ENCODE assay signal across 9 cellular contexts in the genomic region with DNA sequence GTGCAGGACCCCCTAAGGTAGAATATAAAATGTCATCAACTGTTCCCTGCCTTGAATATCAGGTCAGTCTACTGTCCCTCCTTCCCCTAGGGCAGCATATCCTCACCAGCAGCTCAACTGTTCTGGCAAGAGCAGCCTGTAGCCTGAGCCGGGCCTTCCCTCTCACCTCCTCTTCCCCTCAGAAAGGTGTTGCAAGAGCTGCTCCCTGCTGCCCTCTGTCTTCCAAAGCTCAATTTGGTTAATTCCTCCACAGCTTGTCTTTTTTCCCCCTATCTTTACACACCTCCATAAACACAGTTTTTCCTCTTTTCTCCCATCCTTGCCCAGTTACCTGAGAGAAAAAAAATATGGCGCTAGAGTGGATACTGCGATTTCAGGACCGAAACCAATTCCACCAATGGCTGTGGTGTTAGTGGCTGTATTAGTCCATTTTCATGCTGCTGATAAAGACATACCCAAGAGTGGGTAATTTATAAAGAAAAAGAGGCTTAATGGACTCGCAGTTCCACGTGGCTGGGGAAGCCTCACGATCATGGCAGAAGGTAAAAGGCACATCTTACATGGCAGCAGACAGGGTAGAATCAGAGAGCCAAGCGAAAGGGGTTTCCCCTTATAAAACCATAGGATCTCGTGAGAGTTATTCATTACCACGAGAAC.
DNase-seq lines count a peak whose midpoint lies in the region; ATAC-seq and TF ChIP-seq lines count a peak whose summit lies in the region.
"Had no signal": no experiment of that assay in that cellular context is flagged by ENCODE, and none has a peak within 500 bp of the region (broad histone marks: within the 10 kb centered on the region; RNA-seq: fewer than 3 reads in every experiment).

No MANE protein-coding gene starts in this region.

- H3K27me3 ChIP-seq in BJ (ENCODE audit: control insufficient read depth, insufficient read depth, low read length): no peaks in the 10 kb centered on the region
- no peaks in the 10 kb centered on the region for H3K27me3 ChIP-seq in parathyroid adenoma (ENCODE audit: control insufficient read depth, insufficient read depth, low read length)

- DNase-seq in BJ (ENCODE audit: low read depth): no peak
- peak; percentile 62 for DNase-seq in NCI-H1694 (lab: John Stamatoyannopoulos, UW)
- DNase-seq in activated CD4-positive, alpha-beta T cell treated with anti-CD3 and anti-CD28 coated beads for 4 hours: peak; percentile 1 to 3
- DNase-seq in fibroblast of mammary gland (ENCODE audit: low read depth): peak; percentile 82
- no peak for DNase-seq in KG1 (lab: John Stamatoyannopoulos, UW)

- H3K27ac ChIP-seq in parathyroid adenoma: no peak overlapping the region
- H3K27ac ChIP-seq: skin epidermis had no signal

- H2AFZ ChIP-seq in parathyroid adenoma: no peak overlapping the region

- H3K36me3 ChIP-seq in BJ (ENCODE audit: control insufficient read depth, insufficient read depth, low read length): no peaks in the 10 kb centered on the region
- no peaks in the 10 kb centered on the region for H3K36me3 ChIP-seq in parathyroid adenoma (ENCODE audit: control insufficient read depth, insufficient read depth, low read length)

- peaks cover 6% of the 10 kb centered on the region for H3K4me1 ChIP-seq in parathyroid adenoma

- ATAC-seq in GM18517 (IDR thresholded peaks at IDR 0.05; ENCODE audit: unreplicated experiment) (peak; percentile 77), HG02885 (IDR thresholded peaks at IDR 0.05; ENCODE audit: poor library complexity, unreplicated experiment) (peak; percentile 85)

- H3K4me3 ChIP-seq in BJ (ENCODE audit: low read depth, low read length): no peak overlapping the region
- H3K4me3 ChIP-seq in fibroblast of mammary gland (ENCODE audit: control insufficient read depth, low read depth, low read length): no peak overlapping the region
- no peak overlapping the region for H3K4me3 ChIP-seq in parathyroid adenoma (ENCODE audit: low read depth, low read length)
- H3K4me3 ChIP-seq: skin epidermis had no signal

- H3K9me3 ChIP-seq in parathyroid adenoma (ENCODE audit: control insufficient read depth, low read length): no peaks in the 10 kb centered on the region

- no peak overlapping the region for H3K4me2 ChIP-seq in parathyroid adenoma (ENCODE audit: low read length)

- CTCF ChIA-PET in BJ (lab: Yijun Ruan, JAX): interaction anchor here (0.5 to 1.5 kb wide), 14 partner anchors 10 to 374 kb away, joined by 3 to 7 read pairs (median 3); no protein-coding TSS in a partner anchor

- POLR2A ChIA-PET in BJ (lab: Charles Lee): no interaction called here

- peak; percentile 63 for TF ChIP-seq CTCF in BJ (IDR thresholded peaks at IDR 0.05; ENCODE audit: insufficient read depth, low read depth, low read length)
- TF ChIP-seq CTCF in fibroblast of mammary gland (conservative IDR thresholded peaks at IDR 0.05; ENCODE audit: control insufficient read depth, insufficient read depth, low read depth, low read length): peak; percentile 80
- TF ChIP-seq CTCF in parathyroid adenoma (IDR thresholded peaks at IDR 0.05): peak; percentile 69

- no peaks in the 10 kb centered on the region for H3K79me2 ChIP-seq in parathyroid adenoma

- H3K9ac ChIP-seq in parathyroid adenoma: no peak overlapping the region

Comparison
In these comparisons a context has a peak if more than half of its experiments do, and no peak if none do; other contexts are left out.
1. DNase-seq: peak in NCI-H1694 (single experiment), activated CD4-positive, alpha-beta T cell treated with anti-CD3 and anti-CD28 coated beads for 4 hours (2 of 2) and fibroblast of mammary gland (single experiment); none in BJ (single experiment) and KG1 (single experiment).
2. Peak in every context shown above with its lines, with median percentiles within 50 percentile points of each other: CTCF ChIP-seq.